10 cellular contexts compared by ENCODE assay signal in genomic region chr17:38864636-38865398, GRCh38. TPM values are rescaled to one million over a fixed set of nuclear protein-coding genes. Genes with fewer than 3 reads are reported as not detected.
A peak's percentile ranks its signal among the peaks of the same experiment; 100 is the strongest.
DNase-seq lines count a peak whose midpoint lies in the region; ATAC-seq and TF ChIP-seq lines count a peak whose summit lies in the region.
"Had no signal": no experiment of that assay in that cellular context is flagged by ENCODE, and none has a peak within 500 bp of the region (broad histone marks: within the 10 kb centered on the region; RNA-seq: fewer than 3 reads in every experiment).

No MANE protein-coding gene starts in this region.

- H3K36me3 Mint-ChIP-seq in IgD-negative memory B cell: peaks cover 3% of the 10 kb centered on the region
- peaks cover 8% of the 10 kb centered on the region for H3K36me3 Mint-ChIP-seq in activated B cell treated with CpG ODN at 0.5 μM for 24 hours (ENCODE audit: low read depth)

- peak overlapping the region; percentile 14 to 89 (median 53) for H3K27ac Mint-ChIP-seq in IgD-negative memory B cell
- H3K27ac Mint-ChIP-seq in activated B cell treated with CpG ODN at 0.5 μM for 24 hours: peak overlapping the region; percentile 59

- no peak for TF ChIP-seq CTCF in activated B cell treated with CpG ODN at 0.5 μM for 24 hours (IDR thresholded peaks at IDR 0.05)

- peak; percentile 60 for DNase-seq in Caki2 (ENCODE audit: low read depth)
- DNase-seq in activated B cell treated with CpG ODN at 0.5 μM for 24 hours: no peak
- peak; percentile 44 for DNase-seq in left kidney (ENCODE audit: low read depth, low spot score)
- no peak for DNase-seq in putamen (ENCODE audit: low spot score)
- DNase-seq in activated CD4-positive, alpha-beta T cell treated with anti-CD3 and anti-CD28 coated beads for 48 hours: no peak
- DNase-seq in NCI-H1048 (lab: John Stamatoyannopoulos, UW): no peak
- DNase-seq: activated CD4-positive, alpha-beta T cell treated with anti-CD3 and anti-CD28 coated beads, Interleukin-2, amount 50 U/mL, for 4 hours; sigmoid colon had no signal

- CTCF ChIA-PET in activated B cell treated with CpG ODN at 0.5 μM for 24 hours (lab: Charles Lee): no interaction called here

- in situ Hi-C loops in Caki2 (cut with HindIII; ENCODE audit: low pct_unique_long_range_greater_than_20kb, low sequenced_read_pairs): no loop called here

- ATAC-seq in activated B cell treated with CpG ODN at 0.5 μM for 24 hours (ENCODE audit: low read depth): no peak
- ATAC-seq in HG03439 (IDR thresholded peaks at IDR 0.05; ENCODE audit: unreplicated experiment): no peak

- intact Hi-C loops in activated B cell treated with CpG ODN at 0.5 μM for 24 hours (cut with micrococcal nuclease): loop anchor here (5.0 to 10.0 kb wide), 2 partner anchors 190 to 537 kb away; partner anchors contain the start of genes EPOP and FBXL20

- POLR2A ChIA-PET in activated B cell treated with CpG ODN at 0.5 μM for 24 hours (lab: Charles Lee): interaction anchor here (1.4 to 3.6 kb wide), 4 partner anchors 11 to 40 kb away, joined by 3 to 84 read pairs (median 10); partner anchors contain the start of genes CWC25 and RPL23

- H3K27me3 Mint-ChIP-seq in IgD-negative memory B cell: no peaks in the 10 kb centered on the region
- peaks cover 2% of the 10 kb centered on the region for H3K27me3 Mint-ChIP-seq in activated B cell treated with CpG ODN at 0.5 μM for 24 hours

- H3K4me3 Mint-ChIP-seq in IgD-negative memory B cell: peak overlapping the region in 1 of 4 donors; percentile 52
- H3K4me3 Mint-ChIP-seq in activated B cell treated with CpG ODN at 0.5 μM for 24 hours: no peak overlapping the region

- no peaks in the 10 kb centered on the region for H3K9me3 Mint-ChIP-seq in IgD-negative memory B cell
- H3K9me3 Mint-ChIP-seq in activated B cell treated with CpG ODN at 0.5 μM for 24 hours: no peaks in the 10 kb centered on the region

- H3K4me1 Mint-ChIP-seq in IgD-negative memory B cell (peaks cover 18 to 32% (median 32%) of the 10 kb centered on the region in 3 donors), activated B cell treated with CpG ODN at 0.5 μM for 24 hours (peaks cover 62% of the 10 kb centered on the region)

RNA-seq across cellular contexts. Expression of gene LASP1, which starts 5.0 kb away (rescaled TPM):
- total RNA-seq in Caki2 (2014; rRNA removed; shearing (Covaris generic); ENCODE audit: low replicate concordance): 310 and 333 TPM in 2 replicates
- polyA plus RNA-seq in IgD-negative memory B cell: 44.5 TPM
- 117 and 127 TPM in 2 replicates for total RNA-seq in activated B cell treated with CpG ODN at 0.5 μM for 24 hours

RNA-seq across cellular contexts. Expression of gene RPL23, which starts 11.3 kb away (rescaled TPM):
- total RNA-seq in Caki2 (2014; rRNA removed; shearing (Covaris generic); ENCODE audit: low replicate concordance): 1,156 and 1,210 TPM in 2 replicates
- polyA plus RNA-seq in IgD-negative memory B cell: 1,385 TPM
- 2,652 and 3,293 TPM in 2 replicates for total RNA-seq in activated B cell treated with CpG ODN at 0.5 μM for 24 hours

RNA-seq across cellular contexts. Expression of gene CWC25, which starts 39.7 kb away (rescaled TPM):
- total RNA-seq in Caki2 (2014; rRNA removed; shearing (Covaris generic); ENCODE audit: low replicate concordance): 15.2 and 21.9 TPM in 2 replicates
- polyA plus RNA-seq in IgD-negative memory B cell: 17.1 TPM
- 35.6 and 38.3 TPM in 2 replicates for total RNA-seq in activated B cell treated with CpG ODN at 0.5 μM for 24 hours

Comparison
In these comparisons a context has a peak if more than half of its experiments do, and no peak if none do; other contexts are left out.
1. DNase-seq: peak in Caki2 (single experiment) and left kidney (single experiment); none in activated B cell treated with CpG ODN at 0.5 μM for 24 hours (single experiment), putamen (single experiment), activated CD4-positive, alpha-beta T cell treated with anti-CD3 and anti-CD28 coated beads for 48 hours (single experiment) and NCI-H1048 (single experiment).